ENCODE assay signal across 12 cellular contexts in the genomic region with DNA sequence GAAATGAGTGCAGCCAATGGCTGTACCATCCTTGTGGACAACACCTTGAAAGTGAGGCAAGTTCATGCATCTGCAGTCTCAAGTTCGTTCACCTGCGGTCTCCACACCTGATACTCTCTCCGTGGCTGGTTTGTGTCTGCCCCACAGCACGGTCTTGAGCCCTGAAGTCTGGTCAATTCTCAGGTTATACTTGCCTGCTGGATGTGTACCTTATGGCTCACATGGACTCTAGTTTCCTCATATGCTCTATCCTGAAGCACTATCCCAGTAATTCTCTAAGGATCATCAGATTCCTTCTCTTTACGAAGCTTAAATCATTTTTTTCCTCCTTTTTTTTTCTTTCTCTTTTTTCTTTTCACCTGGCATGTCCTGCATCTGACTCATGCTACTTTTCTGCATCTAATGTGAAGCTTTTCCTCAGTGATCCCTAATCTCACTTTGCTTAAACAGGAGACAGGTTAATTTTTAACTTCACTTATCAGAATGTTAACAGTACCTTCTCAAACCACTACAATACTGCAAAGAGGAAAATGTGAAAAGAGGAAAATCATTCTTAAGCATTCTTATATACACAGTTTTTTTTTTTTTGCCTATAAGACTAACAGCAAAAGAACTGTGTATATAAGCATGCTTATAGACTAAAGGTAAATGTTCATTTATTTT.
"Had no signal": no experiment of that assay in that cellular context is flagged by ENCODE, and none has a peak within 500 bp of the region (broad histone marks: within the 10 kb centered on the region; RNA-seq: fewer than 3 reads in every experiment).

No MANE protein-coding gene starts in this region.

- H3K4me3 ChIP-seq: gastrocnemius medialis, heart right ventricle had no signal

- H3K4me1 ChIP-seq: gastrocnemius medialis, heart right ventricle had no signal

- H3K27ac ChIP-seq: brain microvascular endothelial cell, gastrocnemius medialis, heart right ventricle had no signal

- DNase-seq: activated CD4-positive, alpha-beta T cell treated with anti-CD3 and anti-CD28 coated beads, Interleukin-2, amount 10 ng/mL, durations not matched to agents 7 days and 5 days; activated CD8-positive, alpha-beta memory T cell treated with anti-CD3 and anti-CD28 coated beads for 24 hours; activated naive CD8-positive, alpha-beta T cell treated with anti-CD3 and anti-CD28 coated beads, Interleukin-2, amount 10 ng/mL, durations not matched to agents 7 days and 5 days; brain microvascular endothelial cell; dermis blood vessel endothelial cell; gastrocnemius medialis; heart right ventricle; islet precursor cell; stimulated activated CD4-positive, alpha-beta T cell treated with anti-CD3 and anti-CD28 coated beads, Interleukin-15, amount 100 ng/mL, for 24 hours; stimulated activated CD4-positive, alpha-beta T cell treated with anti-CD3 and anti-CD28 coated beads, Interleukin-4, amount 100 ng/mL, for 24 hours; stimulated activated naive CD4-positive, alpha-beta T cell had no signal

- H3K4me1 Mint-ChIP-seq: activated CD4-positive, alpha-beta T cell treated with anti-CD3 and anti-CD28 coated beads, Interleukin-2, amount 10 ng/mL, durations not matched to agents 7 days and 5 days; activated naive CD8-positive, alpha-beta T cell treated with anti-CD3 and anti-CD28 coated beads, Interleukin-2, amount 10 ng/mL, durations not matched to agents 7 days and 5 days had no signal

- ATAC-seq: gastrocnemius medialis, heart right ventricle had no signal

- H3K4me3 Mint-ChIP-seq: activated CD4-positive, alpha-beta T cell treated with anti-CD3 and anti-CD28 coated beads, Interleukin-2, amount 10 ng/mL, durations not matched to agents 7 days and 5 days; activated naive CD8-positive, alpha-beta T cell treated with anti-CD3 and anti-CD28 coated beads, Interleukin-2, amount 10 ng/mL, durations not matched to agents 7 days and 5 days; T-helper 2 cell treated with Interferon-gamma antibody and Interleukin-4, amounts not matched to agents 5 μg/mL and 100 μg/mL, for 36 hours had no signal

- H3K27ac Mint-ChIP-seq: activated CD4-positive, alpha-beta T cell treated with anti-CD3 and anti-CD28 coated beads, Interleukin-2, amount 10 ng/mL, durations not matched to agents 7 days and 5 days; activated naive CD8-positive, alpha-beta T cell treated with anti-CD3 and anti-CD28 coated beads, Interleukin-2, amount 10 ng/mL, durations not matched to agents 7 days and 5 days; T-helper 2 cell treated with Interferon-gamma antibody and Interleukin-4, amounts not matched to agents 5 μg/mL and 100 μg/mL, for 36 hours had no signal

- H3K27me3 Mint-ChIP-seq: activated CD4-positive, alpha-beta T cell treated with anti-CD3 and anti-CD28 coated beads, Interleukin-2, amount 10 ng/mL, durations not matched to agents 7 days and 5 days; activated naive CD8-positive, alpha-beta T cell treated with anti-CD3 and anti-CD28 coated beads, Interleukin-2, amount 10 ng/mL, durations not matched to agents 7 days and 5 days had no signal

- H3K27me3 ChIP-seq: brain microvascular endothelial cell, gastrocnemius medialis, heart right ventricle had no signal

- H3K9me3 Mint-ChIP-seq: activated naive CD8-positive, alpha-beta T cell treated with anti-CD3 and anti-CD28 coated beads, Interleukin-2, amount 10 ng/mL, durations not matched to agents 7 days and 5 days; T-helper 2 cell treated with Interferon-gamma antibody and Interleukin-4, amounts not matched to agents 5 μg/mL and 100 μg/mL, for 36 hours had no signal

- H3K36me3 ChIP-seq: brain microvascular endothelial cell, gastrocnemius medialis, heart right ventricle had no signal

- H3K9me3 ChIP-seq: gastrocnemius medialis had no signal

- H3K36me3 Mint-ChIP-seq: activated naive CD8-positive, alpha-beta T cell treated with anti-CD3 and anti-CD28 coated beads, Interleukin-2, amount 10 ng/mL, durations not matched to agents 7 days and 5 days had no signal
